In the genomic region with DNA sequence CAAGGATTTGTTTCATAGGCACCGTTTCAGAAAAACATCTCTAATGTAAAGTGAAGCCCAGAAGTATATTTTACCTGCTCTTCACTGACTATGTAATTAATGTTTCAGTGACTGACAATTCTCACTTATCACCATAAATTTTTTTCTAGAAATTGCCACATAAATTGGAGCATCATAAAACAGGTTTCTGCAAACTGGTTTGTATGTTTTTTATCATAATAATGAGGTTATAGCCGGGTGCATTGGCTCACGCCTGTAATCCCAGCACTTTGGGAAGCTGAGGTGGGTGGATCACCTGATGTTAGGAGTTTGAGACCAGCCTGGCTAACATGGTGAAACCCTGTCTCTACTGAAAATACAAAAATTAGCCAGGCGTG, we compare ENCODE assay signal across 3 cellular contexts.
TF ChIP-seq lines count a peak whose summit lies in the region.

No MANE protein-coding gene starts in this region.

TF ChIP-seq in SK-N-SH, 30 proteins besides CTCF, POLR2A, EP300 and RAD21:
- no peak for TF ChIP-seq TAF1 (IDR thresholded peaks at IDR 0.05; ENCODE audit: borderline replicate concordance, low read depth, low read length)
- no peak for TF ChIP-seq SMC3 (IDR thresholded peaks at IDR 0.05; ENCODE audit: low read depth, low read length)
- TF ChIP-seq, protein P1, sequence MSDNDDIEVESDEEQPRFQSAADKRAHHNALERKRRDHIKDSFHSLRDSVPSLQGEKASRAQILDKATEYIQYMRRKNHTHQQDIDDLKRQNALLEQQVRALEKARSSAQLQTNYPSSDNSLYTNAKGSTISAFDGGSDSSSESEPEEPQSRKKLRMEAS (IDR thresholded peaks at IDR 0.05; ENCODE audit: low read depth), result no peak
- TF ChIP-seq PBX3 (IDR thresholded peaks at IDR 0.05), result no peak

TF ChIP-seq in SK-N-SH treated with all-trans-retinoic acid at 6 μM for 48 hours, 23 proteins besides CTCF, POLR2A, EP300 and RAD21:
- TF ChIP-seq CSDC2 (CRISPR knock-in tag; IDR thresholded peaks at IDR 0.05), result no peak
- TF ChIP-seq ZNF70 (CRISPR knock-in tag; IDR thresholded peaks at IDR 0.05), result no peak
- TF ChIP-seq ZNF8 (CRISPR knock-in tag; IDR thresholded peaks at IDR 0.05), result no peak
- no peak for TF ChIP-seq PPARA (CRISPR knock-in tag; IDR thresholded peaks at IDR 0.05; ENCODE audit: borderline replicate concordance)
- TF ChIP-seq SNAI2 (CRISPR knock-in tag; IDR thresholded peaks at IDR 0.05), result no peak

TF ChIP-seq in K562, 482 proteins besides CTCF, POLR2A, EP300 and RAD21:
- TF ChIP-seq ZFP30 (CRISPR knock-in tag; IDR thresholded peaks at IDR 0.05; ENCODE audit: borderline replicate concordance) (no peak), GTF2E2 (tag; IDR thresholded peaks at IDR 0.05) (0 out of 2 replicates have a peak, but pooled peaks have one; percentile 52), MAZ (CRISPR knock-in tag; conservative IDR thresholded peaks at IDR 0.05 in 1 of 2, IDR thresholded peaks at IDR 0.05 in 1 of 2) (0 out of 4 replicates have a peak, but pooled peaks of 1 of the 2 experiments have one; percentile 6)
- TF ChIP-seq, protein P2, sequence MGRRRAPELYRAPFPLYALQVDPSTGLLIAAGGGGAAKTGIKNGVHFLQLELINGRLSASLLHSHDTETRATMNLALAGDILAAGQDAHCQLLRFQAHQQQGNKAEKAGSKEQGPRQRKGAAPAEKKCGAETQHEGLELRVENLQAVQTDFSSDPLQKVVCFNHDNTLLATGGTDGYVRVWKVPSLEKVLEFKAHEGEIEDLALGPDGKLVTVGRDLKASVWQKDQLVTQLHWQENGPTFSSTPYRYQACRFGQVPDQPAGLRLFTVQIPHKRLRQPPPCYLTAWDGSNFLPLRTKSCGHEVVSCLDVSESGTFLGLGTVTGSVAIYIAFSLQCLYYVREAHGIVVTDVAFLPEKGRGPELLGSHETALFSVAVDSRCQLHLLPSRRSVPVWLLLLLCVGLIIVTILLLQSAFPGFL (CRISPR knock-in tag; IDR thresholded peaks at IDR 0.05), result 0 out of 2 replicates have a peak, but pooled peaks have one; percentile 50
TF ChIP-seq in K562: peak in this region for 3.
